10 cellular contexts compared by ENCODE assay signal in genomic region chr14:53894456-53894855, GRCh38.
A peak's percentile ranks its signal among the peaks of the same experiment; 100 is the strongest.
DNase-seq lines count a peak whose midpoint lies in the region; ATAC-seq, FAIRE-seq and TF ChIP-seq lines count a peak whose summit lies in the region.
"Had no signal": no experiment of that assay in that cellular context is flagged by ENCODE, and none has a peak within 500 bp of the region (broad histone marks: within the 10 kb centered on the region; RNA-seq: fewer than 3 reads in every experiment).

No MANE protein-coding gene starts in this region.

- no peak overlapping the region for H3K4me3 ChIP-seq in endothelial cell of umbilical vein (replicated peaks in 1 of 3; ENCODE audit: insufficient read depth in 1 of 3, low read depth in 1 of 3, low read length in 3 of 3)
- H3K4me3 ChIP-seq in gastroesophageal sphincter: no peak overlapping the region

- CTCF ChIA-PET in endothelial cell of umbilical vein (lab: Charles Lee): interaction anchor here (0.8 to 1.4 kb wide), 16 partner anchors 10 to 444 kb away, joined by 3 to 11 read pairs (median 4); partner anchors contain the start of gene BMP4

- H3K4me2 ChIP-seq in endothelial cell of umbilical vein (ENCODE audit: insufficient read depth, low read length): peak overlapping the region; percentile 74

- H3K79me2 ChIP-seq in endothelial cell of umbilical vein (ENCODE audit: control insufficient read depth, insufficient read depth, low read length): no peaks in the 10 kb centered on the region

- peak; percentile 72 for ATAC-seq in GM19438 (IDR thresholded peaks at IDR 0.05; ENCODE audit: low read depth, unreplicated experiment)
- ATAC-seq in HG03354 (IDR thresholded peaks at IDR 0.05; ENCODE audit: poor library complexity, severe bottlenecking, unreplicated experiment): peak; percentile 83
- no peak for ATAC-seq in omental fat pad (ENCODE audit: low FRiP score)
- ATAC-seq in gastroesophageal sphincter: no peak

- FAIRE-seq in endothelial cell of umbilical vein (lab: Jason Lieb, UNC): peak; percentile 81
- FAIRE-seq in RCC 7860 (lab: Jason Lieb, UNC): no peak
- FAIRE-seq: colon had no signal

- H3K27ac ChIP-seq in endothelial cell of umbilical vein (ENCODE audit: insufficient read depth, low read depth, low read length) (peak overlapping the region; percentile 52), gastroesophageal sphincter (no peak overlapping the region)

- WGBS in gastroesophageal sphincter (ENCODE audit: low coverage in 1 of 2), 2 donors: 25 to 58% methylated on average over 2 of the region's 2 CpGs

- no peak for TF ChIP-seq POLR2A in endothelial cell of umbilical vein (IDR thresholded peaks at IDR 0.05; ENCODE audit: low read depth, low read length)
- no peak for TF ChIP-seq POLR2A in gastroesophageal sphincter (IDR thresholded peaks at IDR 0.05)

- intact Hi-C loops in endothelial cell of umbilical vein (cut with micrococcal nuclease): loop anchor here (1.0 to 5.0 kb wide), 4 partner anchors 14 to 527 kb away; no protein-coding TSS in a partner anchor

- H3K4me1 ChIP-seq in endothelial cell of umbilical vein (ENCODE audit: control insufficient read depth, extremely low read depth, insufficient read depth, low read length): peaks cover 37% of the 10 kb centered on the region
- no peaks in the 10 kb centered on the region for H3K4me1 ChIP-seq in gastroesophageal sphincter

- no TSS peak for BruUV-seq in endothelial cell of umbilical vein (replicated peaks; lab: Mats Ljungman, UMichigan)

- H4K20me1 ChIP-seq in endothelial cell of umbilical vein (replicated peaks; ENCODE audit: control insufficient read depth, extremely low read depth, insufficient read depth, low read length): no peaks in the 10 kb centered on the region

- dilution Hi-C loops in endothelial cell of umbilical vein (cut with MboI; ENCODE audit: extremely low pct_ligation_motif_present, low sequenced_read_pairs): no loop called here

- TF ChIP-seq CTCF in endothelial cell of umbilical vein (IDR thresholded peaks at IDR 0.05; ENCODE audit: extremely low read depth in 1 of 2, insufficient read depth in 1 of 2, low read depth in 1 of 2, low read length in 2 of 2): no peak
- TF ChIP-seq CTCF in omental fat pad (IDR thresholded peaks at IDR 0.05): no peak
- no peak for TF ChIP-seq CTCF in gastroesophageal sphincter (IDR thresholded peaks at IDR 0.05)

- H3K9me3 ChIP-seq in endothelial cell of umbilical vein (replicated peaks; ENCODE audit: control insufficient read depth, insufficient read depth, low read length) (no peaks in the 10 kb centered on the region), gastroesophageal sphincter (no peaks in the 10 kb centered on the region)

- H2AFZ ChIP-seq in endothelial cell of umbilical vein (ENCODE audit: low read depth, low read length): no peak overlapping the region

- no peaks in the 10 kb centered on the region for H3K9me1 ChIP-seq in endothelial cell of umbilical vein (replicated peaks; ENCODE audit: control insufficient read depth, extremely low read depth, insufficient read depth, low read length)

- POLR2A ChIA-PET in endothelial cell of umbilical vein (lab: Charles Lee): interaction anchor here (0.7 to 1.0 kb wide), 5 partner anchors 9 to 235 kb away, joined by 3 to 6 read pairs (median 3); no protein-coding TSS in a partner anchor

- H3K27me3 ChIP-seq in endothelial cell of umbilical vein (ENCODE audit: control insufficient read depth in 2 of 2, insufficient read depth in 2 of 2, low read length in 2 of 2) (no peaks in the 10 kb centered on the region), gastroesophageal sphincter (no peaks in the 10 kb centered on the region)

- peak overlapping the region; percentile 8 for H3K9ac ChIP-seq in endothelial cell of umbilical vein (replicated peaks; ENCODE audit: extremely low read depth, insufficient read depth, low read length)

- no peaks in the 10 kb centered on the region for H3K36me3 ChIP-seq in endothelial cell of umbilical vein (ENCODE audit: control insufficient read depth in 2 of 2, extremely low read depth in 1 of 2, insufficient read depth in 2 of 2, low read length in 2 of 2)
- H3K36me3 ChIP-seq in gastroesophageal sphincter: no peaks in the 10 kb centered on the region

- no peak for TF ChIP-seq EP300 in gastroesophageal sphincter (IDR thresholded peaks at IDR 0.05)

- peak; percentile 58 for DNase-seq in AG20443 (ENCODE audit: low spot score)
- DNase-seq in endothelial cell of umbilical vein (ENCODE audit: low read depth, low spot score): peak; percentile 55
- no peak for DNase-seq in RCC 7860 (ENCODE audit: low spot score)
- no peak for DNase-seq in stimulated activated CD4-positive, alpha-beta T cell treated with anti-CD3 and anti-CD28 coated beads, Interleukin-4, amount 100 ng/mL, for 24 hours
- no peak for DNase-seq in omental fat pad (ENCODE audit: low spot score)
- DNase-seq: DMS79 treated with DMSO at 0.1 percent for 48 hours had no signal

TF ChIP-seq in endothelial cell of umbilical vein, 7 proteins besides CTCF, POLR2A, EP300 and RAD21:
- TF ChIP-seq MAX (IDR thresholded peaks at IDR 0.05; ENCODE audit: insufficient read depth, insufficient read length) (no peak), FOS (IDR thresholded peaks at IDR 0.05; ENCODE audit: borderline replicate concordance, insufficient read depth, low read length) (peak; percentile 71), GATA2 (IDR thresholded peaks at IDR 0.05; ENCODE audit: insufficient read depth, insufficient read length, low read depth, low read length) (peak; percentile 33), POLR2AphosphoS5 (IDR thresholded peaks at IDR 0.05; ENCODE audit: insufficient read depth, low read depth, low read length) (no peak), JUN (IDR thresholded peaks at IDR 0.05; ENCODE audit: borderline replicate concordance, insufficient read depth, insufficient read length, low read depth) (peak; percentile 48)
TF ChIP-seq in endothelial cell of umbilical vein: peak in this region for 3.

Comparison
In these comparisons a context has a peak if more than half of its experiments do, and no peak if none do; other contexts are left out.
1. DNase-seq: peak in AG20443 (single experiment) and endothelial cell of umbilical vein (single experiment); none in RCC 7860 (single experiment), stimulated activated CD4-positive, alpha-beta T cell treated with anti-CD3 and anti-CD28 coated beads, Interleukin-4, amount 100 ng/mL, for 24 hours (single experiment) and omental fat pad (single experiment).
2. ATAC-seq: peak in GM19438 (single experiment) and HG03354 (single experiment); none in omental fat pad (single experiment) and gastroesophageal sphincter (single experiment).